1 cellular context compared by ENCODE assay signal in the genomic region with DNA sequence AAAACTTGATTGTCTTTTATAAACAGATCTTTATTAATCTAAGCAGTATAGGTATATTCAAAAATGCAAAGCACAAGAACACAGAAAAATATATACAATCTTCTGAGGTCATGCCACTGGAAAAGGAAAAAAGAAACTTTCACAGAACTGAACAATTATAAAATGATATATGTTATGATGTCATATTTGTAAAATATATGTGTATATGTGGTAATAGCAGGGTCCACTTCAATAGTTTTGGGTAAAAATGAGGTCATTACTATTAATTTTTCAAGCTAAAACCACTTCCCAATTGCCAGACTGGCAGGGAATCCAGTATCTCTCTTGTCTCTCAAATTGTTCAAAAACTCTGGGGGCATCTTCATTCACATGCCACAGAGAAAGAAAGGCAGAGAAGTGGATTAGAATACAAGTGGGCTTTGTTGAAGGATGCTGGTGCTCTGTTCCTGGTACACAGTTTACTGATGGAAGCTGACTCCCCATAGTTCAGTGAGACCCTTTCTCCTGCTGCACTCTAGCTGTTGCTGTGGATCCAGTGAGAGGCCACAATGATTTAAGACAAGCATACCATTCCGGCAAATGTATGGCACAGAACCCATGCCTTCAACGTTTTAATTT.
TF ChIP-seq lines count a peak whose summit lies in the region.

No MANE protein-coding gene starts in this region.

TF ChIP-seq in GM23338, 12 proteins besides CTCF, POLR2A, EP300 and RAD21 (continued from another document):
- TF ChIP-seq, protein P1, sequence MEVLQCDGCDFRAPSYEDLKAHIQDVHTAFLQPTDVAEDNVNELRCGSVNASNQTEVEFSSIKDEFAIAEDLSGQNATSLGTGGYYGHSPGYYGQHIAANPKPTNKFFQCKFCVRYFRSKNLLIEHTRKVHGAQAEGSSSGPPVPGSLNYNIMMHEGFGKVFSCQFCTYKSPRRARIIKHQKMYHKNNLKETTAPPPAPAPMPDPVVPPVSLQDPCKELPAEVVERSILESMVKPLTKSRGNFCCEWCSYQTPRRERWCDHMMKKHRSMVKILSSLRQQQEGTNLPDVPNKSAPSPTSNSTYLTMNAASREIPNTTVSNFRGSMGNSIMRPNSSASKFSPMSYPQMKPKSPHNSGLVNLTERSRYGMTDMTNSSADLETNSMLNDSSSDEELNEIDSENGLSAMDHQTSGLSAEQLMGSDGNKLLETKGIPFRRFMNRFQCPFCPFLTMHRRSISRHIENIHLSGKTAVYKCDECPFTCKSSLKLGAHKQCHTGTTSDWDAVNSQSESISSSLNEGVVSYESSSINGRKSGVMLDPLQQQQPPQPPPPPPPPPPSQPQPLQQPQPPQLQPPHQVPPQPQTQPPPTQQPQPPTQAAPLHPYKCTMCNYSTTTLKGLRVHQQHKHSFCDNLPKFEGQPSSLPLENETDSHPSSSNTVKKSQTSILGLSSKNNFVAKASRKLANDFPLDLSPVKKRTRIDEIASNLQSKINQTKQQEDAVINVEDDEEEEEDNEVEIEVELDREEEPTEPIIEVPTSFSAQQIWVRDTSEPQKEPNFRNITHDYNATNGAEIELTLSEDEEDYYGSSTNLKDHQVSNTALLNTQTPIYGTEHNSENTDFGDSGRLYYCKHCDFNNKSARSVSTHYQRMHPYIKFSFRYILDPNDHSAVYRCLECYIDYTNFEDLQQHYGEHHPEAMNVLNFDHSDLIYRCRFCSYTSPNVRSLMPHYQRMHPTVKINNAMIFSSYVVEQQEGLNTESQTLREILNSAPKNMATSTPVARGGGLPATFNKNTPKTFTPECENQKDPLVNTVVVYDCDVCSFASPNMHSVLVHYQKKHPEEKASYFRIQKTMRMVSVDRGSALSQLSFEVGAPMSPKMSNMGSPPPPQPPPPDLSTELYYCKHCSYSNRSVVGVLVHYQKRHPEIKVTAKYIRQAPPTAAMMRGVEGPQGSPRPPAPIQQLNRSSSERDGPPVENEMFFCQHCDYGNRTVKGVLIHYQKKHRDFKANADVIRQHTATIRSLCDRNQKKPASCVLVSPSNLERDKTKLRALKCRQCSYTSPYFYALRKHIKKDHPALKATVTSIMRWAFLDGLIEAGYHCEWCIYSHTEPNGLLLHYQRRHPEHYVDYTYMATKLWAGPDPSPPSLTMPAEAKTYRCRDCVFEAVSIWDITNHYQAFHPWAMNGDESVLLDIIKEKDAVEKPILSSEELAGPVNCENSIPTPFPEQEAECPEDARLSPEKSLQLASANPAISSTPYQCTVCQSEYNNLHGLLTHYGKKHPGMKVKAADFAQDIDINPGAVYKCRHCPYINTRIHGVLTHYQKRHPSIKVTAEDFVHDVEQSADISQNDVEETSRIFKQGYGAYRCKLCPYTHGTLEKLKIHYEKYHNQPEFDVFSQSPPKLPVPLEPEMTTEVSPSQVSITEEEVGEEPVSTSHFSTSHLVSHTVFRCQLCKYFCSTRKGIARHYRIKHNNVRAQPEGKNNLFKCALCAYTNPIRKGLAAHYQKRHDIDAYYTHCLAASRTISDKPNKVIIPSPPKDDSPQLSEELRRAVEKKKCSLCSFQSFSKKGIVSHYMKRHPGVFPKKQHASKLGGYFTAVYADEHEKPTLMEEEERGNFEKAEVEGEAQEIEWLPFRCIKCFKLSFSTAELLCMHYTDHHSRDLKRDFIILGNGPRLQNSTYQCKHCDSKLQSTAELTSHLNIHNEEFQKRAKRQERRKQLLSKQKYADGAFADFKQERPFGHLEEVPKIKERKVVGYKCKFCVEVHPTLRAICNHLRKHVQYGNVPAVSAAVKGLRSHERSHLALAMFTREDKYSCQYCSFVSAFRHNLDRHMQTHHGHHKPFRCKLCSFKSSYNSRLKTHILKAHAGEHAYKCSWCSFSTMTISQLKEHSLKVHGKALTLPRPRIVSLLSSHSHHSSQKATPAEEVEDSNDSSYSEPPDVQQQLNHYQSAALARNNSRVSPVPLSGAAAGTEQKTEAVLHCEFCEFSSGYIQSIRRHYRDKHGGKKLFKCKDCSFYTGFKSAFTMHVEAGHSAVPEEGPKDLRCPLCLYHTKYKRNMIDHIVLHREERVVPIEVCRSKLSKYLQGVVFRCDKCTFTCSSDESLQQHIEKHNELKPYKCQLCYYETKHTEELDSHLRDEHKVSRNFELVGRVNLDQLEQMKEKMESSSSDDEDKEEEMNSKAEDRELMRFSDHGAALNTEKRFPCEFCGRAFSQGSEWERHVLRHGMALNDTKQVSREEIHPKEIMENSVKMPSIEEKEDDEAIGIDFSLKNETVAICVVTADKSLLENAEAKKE (CRISPR knock-in tag; IDR thresholded peaks at IDR 0.05) = no peak
- TF ChIP-seq ZNF114 (CRISPR knock-in tag; IDR thresholded peaks at IDR 0.05) = no peak
- TF ChIP-seq EZH2phosphoT487 (IDR thresholded peaks at IDR 0.05; ENCODE audit: unreplicated experiment) = no peak
- TF ChIP-seq NANOG (IDR thresholded peaks at IDR 0.05; ENCODE audit: borderline replicate concordance) = no peak
- no peak for TF ChIP-seq EZH2 (IDR thresholded peaks at IDR 0.05; ENCODE audit: low read depth, unreplicated experiment)
- TF ChIP-seq STAT1 (IDR thresholded peaks at IDR 0.05; ENCODE audit: unreplicated experiment) = no peak
- TF ChIP-seq ZNF331 (CRISPR knock-in tag; IDR thresholded peaks at IDR 0.05; ENCODE audit: low read depth) = no peak
- no peak for TF ChIP-seq JUNB (IDR thresholded peaks at IDR 0.05; ENCODE audit: unreplicated experiment)
- TF ChIP-seq, protein P2, sequence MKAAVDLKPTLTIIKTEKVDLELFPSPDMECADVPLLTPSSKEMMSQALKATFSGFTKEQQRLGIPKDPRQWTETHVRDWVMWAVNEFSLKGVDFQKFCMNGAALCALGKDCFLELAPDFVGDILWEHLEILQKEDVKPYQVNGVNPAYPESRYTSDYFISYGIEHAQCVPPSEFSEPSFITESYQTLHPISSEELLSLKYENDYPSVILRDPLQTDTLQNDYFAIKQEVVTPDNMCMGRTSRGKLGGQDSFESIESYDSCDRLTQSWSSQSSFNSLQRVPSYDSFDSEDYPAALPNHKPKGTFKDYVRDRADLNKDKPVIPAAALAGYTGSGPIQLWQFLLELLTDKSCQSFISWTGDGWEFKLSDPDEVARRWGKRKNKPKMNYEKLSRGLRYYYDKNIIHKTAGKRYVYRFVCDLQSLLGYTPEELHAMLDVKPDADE (IDR thresholded peaks at IDR 0.05) = no peak
- TF ChIP-seq, protein P3, sequence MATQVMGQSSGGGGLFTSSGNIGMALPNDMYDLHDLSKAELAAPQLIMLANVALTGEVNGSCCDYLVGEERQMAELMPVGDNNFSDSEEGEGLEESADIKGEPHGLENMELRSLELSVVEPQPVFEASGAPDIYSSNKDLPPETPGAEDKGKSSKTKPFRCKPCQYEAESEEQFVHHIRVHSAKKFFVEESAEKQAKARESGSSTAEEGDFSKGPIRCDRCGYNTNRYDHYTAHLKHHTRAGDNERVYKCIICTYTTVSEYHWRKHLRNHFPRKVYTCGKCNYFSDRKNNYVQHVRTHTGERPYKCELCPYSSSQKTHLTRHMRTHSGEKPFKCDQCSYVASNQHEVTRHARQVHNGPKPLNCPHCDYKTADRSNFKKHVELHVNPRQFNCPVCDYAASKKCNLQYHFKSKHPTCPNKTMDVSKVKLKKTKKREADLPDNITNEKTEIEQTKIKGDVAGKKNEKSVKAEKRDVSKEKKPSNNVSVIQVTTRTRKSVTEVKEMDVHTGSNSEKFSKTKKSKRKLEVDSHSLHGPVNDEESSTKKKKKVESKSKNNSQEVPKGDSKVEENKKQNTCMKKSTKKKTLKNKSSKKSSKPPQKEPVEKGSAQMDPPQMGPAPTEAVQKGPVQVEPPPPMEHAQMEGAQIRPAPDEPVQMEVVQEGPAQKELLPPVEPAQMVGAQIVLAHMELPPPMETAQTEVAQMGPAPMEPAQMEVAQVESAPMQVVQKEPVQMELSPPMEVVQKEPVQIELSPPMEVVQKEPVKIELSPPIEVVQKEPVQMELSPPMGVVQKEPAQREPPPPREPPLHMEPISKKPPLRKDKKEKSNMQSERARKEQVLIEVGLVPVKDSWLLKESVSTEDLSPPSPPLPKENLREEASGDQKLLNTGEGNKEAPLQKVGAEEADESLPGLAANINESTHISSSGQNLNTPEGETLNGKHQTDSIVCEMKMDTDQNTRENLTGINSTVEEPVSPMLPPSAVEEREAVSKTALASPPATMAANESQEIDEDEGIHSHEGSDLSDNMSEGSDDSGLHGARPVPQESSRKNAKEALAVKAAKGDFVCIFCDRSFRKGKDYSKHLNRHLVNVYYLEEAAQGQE (IDR thresholded peaks at IDR 0.05; ENCODE audit: unreplicated experiment) = no peak
- no peak for TF ChIP-seq CREB1 (CRISPR knock-in tag; IDR thresholded peaks at IDR 0.05; ENCODE audit: low read depth)
